35 cellular contexts compared by ENCODE assay signal in the genomic region with DNA sequence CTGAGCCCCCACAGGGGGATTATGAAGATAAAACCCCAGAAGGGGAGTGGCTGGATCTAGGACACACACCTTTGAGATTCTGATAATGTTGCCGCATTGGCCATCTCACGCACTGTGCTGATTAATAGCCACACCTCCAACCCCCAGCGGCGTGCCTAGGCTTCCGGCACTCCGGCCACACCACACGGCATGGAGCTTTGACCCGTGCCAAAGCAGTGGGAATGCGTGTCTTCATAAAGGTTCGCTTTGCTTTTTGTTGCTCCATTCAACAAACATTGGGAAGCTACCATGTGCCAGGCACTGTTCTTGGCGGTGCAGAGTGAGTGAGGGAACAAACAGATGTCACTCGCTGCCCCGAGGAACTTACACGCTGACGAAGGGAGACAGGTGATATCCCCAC.
"Had no signal": no experiment of that assay in that cellular context is flagged by ENCODE, and none has a peak within 500 bp of the region (broad histone marks: within the 10 kb centered on the region; RNA-seq: fewer than 3 reads in every experiment).

No MANE protein-coding gene starts in this region.

- H3K9me3 Mint-ChIP-seq: activated T-helper 2 cell treated with anti-CD3 and anti-CD28 coated beads, Interferon-gamma antibody, Interleukin-2, Interleukin-4, amounts not matched to agents 10 μg/mL and 5 μg/mL and 100 μg/mL, durations not matched to agents 14 hours and 24 hours and 36 hours; natural killer cell; neural progenitor cell; stimulated activated effector memory CD8-positive, alpha-beta T cell treated with anti-CD3 and anti-CD28 coated beads, Interleukin-12 subunit alpha, Interleukin-12 subunit beta, amount 100 ng/mL, for 72 hours; stimulated activated naive CD8-positive, alpha-beta T cell treated with anti-CD3 and anti-CD28 coated beads, Interleukin-15, Interleukin-2, amounts not matched to agents 100 ng/mL and 50 ng/mL, for 24 hours; T-helper 1 cell treated with Interleukin-12 subunit alpha and Interleukin-12 subunit beta and Interleukin-4 antibody, amounts not matched to agents 30 μg/mL and 1 μg/mL, for 36 hours had no signal

- H3K4me1 Mint-ChIP-seq: natural killer cell; neural progenitor cell; stimulated activated effector memory CD8-positive, alpha-beta T cell treated with anti-CD3 and anti-CD28 coated beads, Interleukin-12 subunit alpha, Interleukin-12 subunit beta, amount 100 ng/mL, for 72 hours had no signal

- ATAC-seq: activated CD4-positive, CD25-positive, alpha-beta regulatory T cell treated with anti-CD3 and anti-CD28 coated beads, Interleukin-2, amount 50 U/mL, for 24 hours; effector memory CD8-positive, alpha-beta T cell; gastroesophageal sphincter; left colon; lower lobe of right lung; natural killer cell; sciatic nerve; stimulated activated effector memory CD8-positive, alpha-beta T cell treated with anti-CD3 and anti-CD28 coated beads, Interleukin-12 subunit alpha, Interleukin-12 subunit beta, amount 100 ng/mL, for 72 hours had no signal

- H3K79me2 ChIP-seq: hepatocyte had no signal

- FAIRE-seq: bronchial epithelial cell, endothelial cell of umbilical vein, keratinocyte had no signal

- H3K27me3 Mint-ChIP-seq: activated naive CD8-positive, alpha-beta T cell; effector memory CD8-positive, alpha-beta T cell; stimulated activated naive CD8-positive, alpha-beta T cell treated with anti-CD3 and anti-CD28 coated beads, Interleukin-15, Interleukin-2, amounts not matched to agents 100 ng/mL and 50 ng/mL, for 24 hours had no signal

- H2AFZ ChIP-seq: hepatocyte, neural progenitor cell had no signal

- H3K36me3 Mint-ChIP-seq: activated naive CD8-positive, alpha-beta T cell; natural killer cell; neural progenitor cell; stimulated activated effector memory CD8-positive, alpha-beta T cell treated with anti-CD3 and anti-CD28 coated beads, Interleukin-12 subunit alpha, Interleukin-12 subunit beta, amount 100 ng/mL, for 72 hours had no signal

- H3K27me3 ChIP-seq: colonic mucosa, hepatocyte, neural progenitor cell, thyroid gland, upper lobe of left lung had no signal

- H3K36me3 ChIP-seq: colonic mucosa, gastroesophageal sphincter, lower lobe of right lung, neural progenitor cell, thyroid gland, upper lobe of left lung, WERI-Rb-1 had no signal

- H3K4me3 Mint-ChIP-seq: activated naive CD8-positive, alpha-beta T cell; effector memory CD8-positive, alpha-beta T cell; natural killer cell; neural progenitor cell; stimulated activated effector memory CD8-positive, alpha-beta T cell treated with anti-CD3 and anti-CD28 coated beads, Interleukin-12 subunit alpha, Interleukin-12 subunit beta, amount 100 ng/mL, for 72 hours; stimulated activated naive CD8-positive, alpha-beta T cell treated with anti-CD3 and anti-CD28 coated beads, Interleukin-15, Interleukin-2, amounts not matched to agents 100 ng/mL and 50 ng/mL, for 24 hours; T-helper 1 cell treated with Interleukin-12 subunit alpha and Interleukin-12 subunit beta and Interleukin-4 antibody, amounts not matched to agents 30 μg/mL and 1 μg/mL, for 36 hours had no signal

- H3K4me3 ChIP-seq: colonic mucosa, dorsolateral prefrontal cortex, gastroesophageal sphincter, hepatocyte, lower lobe of right lung, neural progenitor cell, skin epidermis, thyroid gland, upper lobe of left lung had no signal

- H3K27ac ChIP-seq: colonic mucosa, dorsolateral prefrontal cortex, gastroesophageal sphincter, hepatocyte, lower lobe of right lung, neural progenitor cell, skin epidermis, thyroid gland, upper lobe of left lung, WERI-Rb-1 had no signal

- H3K9me3 ChIP-seq: colonic mucosa, lower lobe of right lung, SK-N-SH, thyroid gland, upper lobe of left lung had no signal

- H3K4me2 ChIP-seq: hepatocyte, neural progenitor cell, SK-N-SH had no signal

- H3K27ac Mint-ChIP-seq: activated naive CD8-positive, alpha-beta T cell; activated T-helper 2 cell treated with anti-CD3 and anti-CD28 coated beads, Interferon-gamma antibody, Interleukin-2, Interleukin-4, amounts not matched to agents 10 μg/mL and 5 μg/mL and 100 μg/mL, durations not matched to agents 14 hours and 24 hours and 36 hours; effector memory CD8-positive, alpha-beta T cell; natural killer cell; neural progenitor cell; stimulated activated effector memory CD8-positive, alpha-beta T cell treated with anti-CD3 and anti-CD28 coated beads, Interleukin-12 subunit alpha, Interleukin-12 subunit beta, amount 100 ng/mL, for 72 hours; stimulated activated naive CD8-positive, alpha-beta T cell treated with anti-CD3 and anti-CD28 coated beads, Interleukin-15, Interleukin-2, amounts not matched to agents 100 ng/mL and 50 ng/mL, for 24 hours; T-helper 1 cell treated with Interleukin-12 subunit alpha and Interleukin-12 subunit beta and Interleukin-4 antibody, amounts not matched to agents 30 μg/mL and 1 μg/mL, for 36 hours had no signal

- DNase-seq: activated CD4-positive, alpha-beta T cell treated with anti-CD3 and anti-CD28 coated beads for 48 hours; activated CD4-positive, alpha-beta T cell treated with anti-CD3 and anti-CD28 coated beads, Interleukin-2, amount 50 U/mL, for 48 hours; activated naive CD4-positive, alpha-beta T cell treated with Interleukin-2 at 50 U/mL for 16 hours; activated T-cell treated with anti-CD3 and anti-CD28 coated beads, Interleukin-2, amount 50 U/mL, for 48 hours; anterior cingulate cortex; cerebellar nuclear complex; colonic mucosa; effector memory CD8-positive, alpha-beta T cell; lower lobe of right lung; mesenchymal stem cell; natural killer cell; occipital lobe; SK-N-SH; stimulated activated CD4-positive, alpha-beta T cell treated with anti-CD3 and anti-CD28 coated beads, Interleukin-4, amount 100 ng/mL, for 24 hours; SW 1271; T1000; thyroid gland; WERI-Rb-1 had no signal

- H3K4me1 ChIP-seq: colonic mucosa, gastroesophageal sphincter, lower lobe of right lung, upper lobe of left lung had no signal

- H3K9ac ChIP-seq: neural progenitor cell, SK-N-SH had no signal
